In genomic region chr1:100250264-100250663, GRCh38 we compare ENCODE assay signal across 7 cellular contexts. TPM values are rescaled to one million over a fixed set of nuclear protein-coding genes. Genes with fewer than 3 reads are reported as not detected.
DNase-seq lines count a peak whose midpoint lies in the region; ATAC-seq and TF ChIP-seq lines count a peak whose summit lies in the region.

No MANE protein-coding gene starts in this region.

- H3K9me3 ChIP-seq in SK-N-SH: no peaks in the 10 kb centered on the region
- no peaks in the 10 kb centered on the region for H3K9me3 ChIP-seq in iPS-15b (ENCODE audit: control insufficient read depth, insufficient read depth, low read length)
- H3K9me3 ChIP-seq in subcutaneous abdominal adipose tissue (ENCODE audit: control insufficient read depth in 5 of 5, low read length in 5 of 5): no peaks in the 10 kb centered on the region

- H3K9me2 ChIP-seq in GM23338 (ENCODE audit: insufficient read depth): no peaks in the 10 kb centered on the region
- H3K9me2 ChIP-seq in SK-N-SH: no peaks in the 10 kb centered on the region

- CTCF ChIA-PET in SK-N-SH (lab: Yijun Ruan, JAX): interaction anchor here (1.0 to 1.8 kb wide), 4 partner anchors 28 to 209 kb away, joined by 3 to 8 read pairs (median 6); no protein-coding TSS in a partner anchor

- no peaks in the 10 kb centered on the region for H3K36me3 ChIP-seq in GM23338 (ENCODE audit: insufficient read depth)
- H3K36me3 ChIP-seq in SK-N-SH (replicated peaks in 1 of 2; ENCODE audit: control insufficient read depth in 1 of 2, insufficient read depth in 2 of 2, low read length in 1 of 2): peaks cover 0 to 8% of the 10 kb centered on the region in 2 experiments
- no peaks in the 10 kb centered on the region for H3K36me3 ChIP-seq in iPS-15b (ENCODE audit: control insufficient read depth, insufficient read depth, low read length)
- no peaks in the 10 kb centered on the region for H3K36me3 ChIP-seq in subcutaneous abdominal adipose tissue (ENCODE audit: control insufficient read depth in 5 of 5, insufficient read depth in 5 of 5, low read length in 5 of 5)

- H3K79me2 ChIP-seq in GM23338 (replicated peaks; ENCODE audit: insufficient read depth) (peaks cover 41% of the 10 kb centered on the region), SK-N-SH (ENCODE audit: insufficient read depth) (peaks cover 38% of the 10 kb centered on the region)

- H3K27ac Mint-ChIP-seq in GM23338: no peak overlapping the region

- H3F3A ChIP-seq in GM23338 (replicated peaks; ENCODE audit: low read depth) (no peaks in the 10 kb centered on the region), SK-N-SH (replicated peaks; ENCODE audit: insufficient read depth) (no peaks in the 10 kb centered on the region)

- H3K4me3 Mint-ChIP-seq in GM23338: no peak overlapping the region

- no peak for TF ChIP-seq RAD21 in SK-N-SH (IDR thresholded peaks at IDR 0.05; ENCODE audit: low read length)

- POLR2A ChIA-PET in SK-N-SH (lab: Yijun Ruan, JAX): interaction anchor here (1.0 to 2.6 kb wide), 2 partner anchors 16 to 117 kb away, joined by 3 to 17 read pairs; partner anchors contain the start of genes RTCA, SASS6 and TRMT13

- DNase-seq in GM23338 (ENCODE audit: low spot score): no peak
- no peak for DNase-seq in SK-N-SH
- no peak for DNase-seq in COLO668 (lab: John Stamatoyannopoulos, UW; ENCODE audit: unreplicated experiment)
- no peak for DNase-seq in NCI-H2081 (lab: John Stamatoyannopoulos, UW)

- peak overlapping the region; percentile 4; the same call in 1 of the 2 replicates for H2AFZ ChIP-seq in GM23338
- H2AFZ ChIP-seq in SK-N-SH (ENCODE audit: low read depth): peak overlapping the region; percentile 93

- H3K4me1 Mint-ChIP-seq in GM23338: peaks cover 9% of the 10 kb centered on the region

- no peaks in the 10 kb centered on the region for H3K9me3 Mint-ChIP-seq in GM23338

- H3K27me3 ChIP-seq in GM23338 (ENCODE audit: insufficient read depth) (no peaks in the 10 kb centered on the region), SK-N-SH (ENCODE audit: insufficient read depth) (no peaks in the 10 kb centered on the region), iPS-15b (ENCODE audit: control insufficient read depth, insufficient read depth, low read length) (no peaks in the 10 kb centered on the region), subcutaneous abdominal adipose tissue (ENCODE audit: control insufficient read depth in 5 of 5, insufficient read depth in 4 of 5, low read length in 5 of 5) (no peaks in the 10 kb centered on the region)

- TF ChIP-seq EP300 in SK-N-SH (IDR thresholded peaks at IDR 0.05; ENCODE audit: borderline replicate concordance in 1 of 2, low read depth in 1 of 2, low read length in 1 of 2): no peak

- H4K20me1 ChIP-seq in GM23338 (replicated peaks; ENCODE audit: insufficient read depth) (0 out of 2 replicates have a peak, but pooled peaks cover 3% of the 10 kb centered on the region), SK-N-SH (ENCODE audit: insufficient read depth) (no peaks in the 10 kb centered on the region)

- H3K27me3 Mint-ChIP-seq in GM23338 (ENCODE audit: insufficient read depth, low read depth, poor library complexity): no peaks in the 10 kb centered on the region

- H3K4me2 ChIP-seq in GM23338 (peak overlapping the region; percentile 50), SK-N-SH (peak overlapping the region; percentile 86)

- no peak for ATAC-seq in GM23338
- ATAC-seq in GM19035 (IDR thresholded peaks at IDR 0.05; ENCODE audit: unreplicated experiment): no peak

- TF ChIP-seq CTCF in GM23338 (conservative IDR thresholded peaks at IDR 0.05; ENCODE audit: low read depth in 2 of 2): no peak
- no peak for TF ChIP-seq CTCF in SK-N-SH (IDR thresholded peaks at IDR 0.05)

- H3K27ac ChIP-seq in GM23338 (ENCODE audit: low read depth) (no peak overlapping the region), SK-N-SH (ENCODE audit: low read depth in 2 of 2, low read length in 1 of 2) (peak overlapping the region; percentile 59 to 76; a peak in 3 of 4 replicates), subcutaneous abdominal adipose tissue (ENCODE audit: low read depth, low read length) (peak overlapping the region; percentile 90)

- no peaks in the 10 kb centered on the region for H3K36me3 Mint-ChIP-seq in GM23338 (ENCODE audit: low read depth)

- 0% methylated on average over 1 of the region's 1 CpG for WGBS in SK-N-SH (ENCODE audit: low lambda C conversion rate)

- H3K9ac ChIP-seq in SK-N-SH (peak overlapping the region; percentile 81), iPS-15b (ENCODE audit: low read depth, low read length) (no peak overlapping the region), subcutaneous abdominal adipose tissue (ENCODE audit: low read length in 5 of 5) (peak overlapping the region in 4 of 5 donors; percentile 4 to 79 (median 56))

- H3K4me1 ChIP-seq in GM23338 (ENCODE audit: insufficient read depth) (peaks cover 16% of the 10 kb centered on the region), SK-N-SH (ENCODE audit: control insufficient read depth in 1 of 2, insufficient read depth in 2 of 2, low read depth in 1 of 2, low read length in 1 of 2) (peaks cover 8 to 10% of the 10 kb centered on the region in 2 experiments; a peak in 3 of 4 replicates), iPS-15b (ENCODE audit: control insufficient read depth, insufficient read depth, low read length) (peaks cover 11% of the 10 kb centered on the region), subcutaneous abdominal adipose tissue (ENCODE audit: control insufficient read depth in 5 of 5, insufficient read depth in 5 of 5, low read length in 5 of 5) (peaks cover 3 to 19% (median 18%) of the 10 kb centered on the region in 5 donors)

- peak overlapping the region; percentile 75 for H3K4me3 ChIP-seq in GM23338
- peak overlapping the region; percentile 73 to 91 for H3K4me3 ChIP-seq in SK-N-SH (ENCODE audit: low read depth in 2 of 2, low read length in 1 of 2)
- peak overlapping the region; percentile 96 for H3K4me3 ChIP-seq in iPS-15b (ENCODE audit: low read depth, low read length)
- peak overlapping the region; percentile 84 to 100 (median 96) for H3K4me3 ChIP-seq in subcutaneous abdominal adipose tissue (ENCODE audit: low read depth in 1 of 5, low read length in 5 of 5)

TF ChIP-seq in GM23338, 12 proteins besides CTCF, POLR2A, EP300 and RAD21 (continues in another document):
- no peak for TF ChIP-seq CREB1 (CRISPR knock-in tag; IDR thresholded peaks at IDR 0.05; ENCODE audit: low read depth)
- no peak for TF ChIP-seq EZH2 (IDR thresholded peaks at IDR 0.05; ENCODE audit: low read depth, unreplicated experiment)
- TF ChIP-seq POLR2AphosphoS5 (IDR thresholded peaks at IDR 0.05; ENCODE audit: low read depth): no peak
- no peak for TF ChIP-seq ZNF331 (CRISPR knock-in tag; IDR thresholded peaks at IDR 0.05; ENCODE audit: low read depth)

TF ChIP-seq in SK-N-SH, 30 proteins besides CTCF, POLR2A, EP300 and RAD21:
- TF ChIP-seq MAX (IDR thresholded peaks at IDR 0.05; ENCODE audit: low read depth) (no peak), GATA2 (CRISPR knock-in tag; IDR thresholded peaks at IDR 0.05) (peak; percentile 25; the same call in 1 of the 2 replicates)

RNA-seq across cellular contexts. Expression of gene DBT, which starts 0.6 kb away (rescaled TPM):
- 13.6 and 14.7 TPM in 2 replicates for total RNA-seq in GM23338 (2014; rRNA removed; shearing (Covaris generic))
- polyA plus RNA-seq in GM23338 (2016; fragmentation: Nextera tagmentation; extraction: Ambion mirVana): 6.8 and 8.1 TPM in 2 replicates
- 2.0 and 3.6 TPM in 2 replicates for polyA plus RNA-seq in SK-N-SH (2012; rRNA removed)
- 2.8 and 3.5 TPM in 2 replicates for polyA plus RNA-seq in SK-N-SH (2012; cell fraction: cytosol; rRNA removed)
- 1.9 and 5.3 TPM in 2 replicates for polyA plus RNA-seq in SK-N-SH (2012; cell fraction: nucleus; rRNA removed)

RNA-seq across cellular contexts. Expression of gene RTCA, which starts 15.8 kb away (rescaled TPM):
- total RNA-seq in GM23338 (2014; rRNA removed; shearing (Covaris generic)): 27.5 and 36.6 TPM in 2 replicates
- polyA plus RNA-seq in GM23338 (2016; fragmentation: Nextera tagmentation; extraction: Ambion mirVana) (34.9 and 36.6 TPM in 2 replicates), SK-N-SH (2012; rRNA removed) (17.3 and 24.3 TPM in 2 replicates)
- polyA plus RNA-seq in SK-N-SH (2012; cell fraction: cytosol; rRNA removed): 25.1 and 35.4 TPM in 2 replicates
- 24.7 and 31.1 TPM in 2 replicates for polyA plus RNA-seq in SK-N-SH (2012; cell fraction: nucleus; rRNA removed)
